In the genomic region with DNA sequence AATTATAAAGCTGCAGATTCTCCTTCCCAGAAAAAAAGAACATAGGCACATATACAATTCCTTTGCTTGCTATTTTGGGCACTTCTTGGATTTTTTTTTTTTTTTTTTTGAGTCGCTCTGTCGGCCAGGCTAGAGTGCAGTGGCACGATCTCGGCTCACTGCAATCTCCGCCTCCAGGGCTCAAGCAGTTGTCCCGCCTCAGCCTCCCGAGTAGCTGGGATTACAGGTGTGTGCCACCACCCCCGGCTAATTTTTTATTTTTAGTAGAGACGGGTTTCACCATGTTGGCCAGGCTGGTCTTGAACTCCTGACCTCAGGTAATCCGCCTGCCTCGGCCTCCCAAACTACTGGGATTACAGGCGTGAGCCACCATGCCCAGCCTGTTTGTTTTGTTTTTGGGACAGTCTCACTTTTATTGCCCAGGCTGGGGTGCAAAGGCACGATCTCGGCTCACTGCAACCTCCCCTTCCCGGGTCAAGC, we compare ENCODE assay signal across 8 cellular contexts. TPM values are rescaled to one million over a fixed set of nuclear protein-coding genes. Genes with fewer than 3 reads are reported as not detected.
DNase-seq lines count a peak whose midpoint lies in the region; ATAC-seq and TF ChIP-seq lines count a peak whose summit lies in the region.
"Not testable (repeated sequence)": the region's sequence is repeated elsewhere in the genome, so short reads cannot be mapped to it uniquely, and the experiment has no call there.

No MANE protein-coding gene starts in this region.

- TF ChIP-seq POLR2A in prostate gland (IDR thresholded peaks at IDR 0.05) = not testable (repeated sequence)

- 92% methylated on average over 15 of the region's 15 CpGs for WGBS in prostate gland
- 98% methylated on average over 15 of the region's 15 CpGs for WGBS in thymus

- DNase-seq in CD14-positive monocyte (ENCODE audit: low spot score); adipocyte (ENCODE audit: low read depth); epithelial cell of prostate (ENCODE audit: low read depth, low spot score); memory B cell (ENCODE audit: low spot score in 2 of 2); prostate gland (ENCODE audit: low spot score): not testable (repeated sequence)

- H3K27me3 Mint-ChIP-seq in CD14-positive monocyte (ENCODE audit: low read depth in 3 of 3); memory B cell: not testable (repeated sequence)

- H3K4me3 ChIP-seq in adipocyte (ENCODE audit: low read length) (peak overlapping the region; percentile 98), thymus (ENCODE audit: low read length) (peak overlapping the region; percentile 78)
- not testable (repeated sequence) for H3K4me3 ChIP-seq in prostate gland

- ATAC-seq in memory B cell (ENCODE audit: low read depth) = not testable (repeated sequence)

- TF ChIP-seq CTCF in CD14-positive monocyte (IDR thresholded peaks at IDR 0.05); VCaP (conservative IDR thresholded peaks at IDR 0.05); prostate gland (IDR thresholded peaks at IDR 0.05): not testable (repeated sequence)

- H3K36me3 ChIP-seq in KOPT-K1 (ENCODE audit: insufficient read depth, low read length) (peaks cover 70% of the 10 kb centered on the region), adipocyte (ENCODE audit: control insufficient read depth, insufficient read depth, low read length, severe bottlenecking) (peaks cover 14% of the 10 kb centered on the region), thymus (ENCODE audit: control insufficient read depth, insufficient read depth) (peaks cover 14% of the 10 kb centered on the region)
- H3K36me3 ChIP-seq in prostate gland = not testable (repeated sequence)

- H3K9me3 Mint-ChIP-seq in CD14-positive monocyte, memory B cell: not testable (repeated sequence)

- H3K36me3 Mint-ChIP-seq in CD14-positive monocyte = peaks cover 23 to 27% of the 10 kb centered on the region in 2 donors
- peaks cover 13% of the 10 kb centered on the region for H3K36me3 Mint-ChIP-seq in memory B cell

- peaks cover 33% of the 10 kb centered on the region for H3K4me1 ChIP-seq in adipocyte (ENCODE audit: control insufficient read depth, insufficient read depth, low read length)
- H3K4me1 ChIP-seq in prostate gland (replicated peaks) = peaks cover 11% of the 10 kb centered on the region
- H3K4me1 ChIP-seq in thymus (ENCODE audit: control insufficient read depth, insufficient read depth, low read length) = peaks cover 18% of the 10 kb centered on the region

- H3K4me1 Mint-ChIP-seq in CD14-positive monocyte (peaks cover 37% of the 10 kb centered on the region), memory B cell (peaks cover 23% of the 10 kb centered on the region)

- not testable (repeated sequence) for H3K9me3 ChIP-seq in KOPT-K1 (ENCODE audit: insufficient read depth, low read length, poor library complexity, severe bottlenecking); adipocyte (ENCODE audit: control insufficient read depth, low read length); prostate gland; thymus (ENCODE audit: control insufficient read depth)

- H3K27ac Mint-ChIP-seq in CD14-positive monocyte (peak overlapping the region; percentile 97 to 99 (median 98)), memory B cell (peak overlapping the region; percentile 87)

- peak overlapping the region; percentile 100 for H3K9ac ChIP-seq in adipocyte (ENCODE audit: low read length)

- intact Hi-C loops in CD14-positive monocyte (cut with micrococcal nuclease) (loop anchor here (1.0 to 10.0 kb wide), 3 partner anchors 38 to 81 kb away; a partner anchor contains a TSS), prostate gland (cut with DNase I) (loop anchor here (10.0 kb wide), 1 partner anchor 91 kb away; a partner anchor contains a TSS)

- H3K27ac ChIP-seq in KOPT-K1 (ENCODE audit: low read depth, low read length, poor library complexity, severe bottlenecking) (peak overlapping the region; percentile 84), VCaP (peak overlapping the region; percentile 99), epithelial cell of prostate (peak overlapping the region; percentile 91), prostate gland (peak overlapping the region; percentile 94 to 96)
- not testable (repeated sequence) for H3K27ac ChIP-seq in thymus (ENCODE audit: low read depth)

- H3K4me3 Mint-ChIP-seq in CD14-positive monocyte = peak overlapping the region; percentile 98
- peak overlapping the region; percentile 87 for H3K4me3 Mint-ChIP-seq in memory B cell

- H3K27me3 ChIP-seq in adipocyte (replicated peaks; ENCODE audit: control insufficient read depth, insufficient read depth, low read length); prostate gland (replicated peaks; ENCODE audit: insufficient read depth); thymus (ENCODE audit: control insufficient read depth, insufficient read depth): not testable (repeated sequence)

RNA-seq across cellular contexts. Expression of a gene that starts 1.1 kb away (rescaled TPM):
- 100 to 1,000 TPM; 797 to 937 TPM for polyA plus RNA-seq in CD14-positive monocyte
- total RNA-seq in prostate gland = 1,000 to 10,000 TPM in 1 of 2 donors, 100 to 1,000 TPM in 1; 912 to 1,347 TPM
- polyA plus RNA-seq in thymus = 3,035 TPM

RNA-seq across cellular contexts. Expression of a gene that starts 25.9 kb away (rescaled TPM):
- 1 to 10 TPM; 5.6 to 6.3 TPM for polyA plus RNA-seq in CD14-positive monocyte
- total RNA-seq in prostate gland = 10 to 100 TPM in 1 of 2 donors, 1 to 10 TPM in 1; 9.0 to 14.5 TPM
- polyA plus RNA-seq in thymus = 6.9 TPM

RNA-seq across cellular contexts. Expression of a gene that starts 36.9 kb away (rescaled TPM):
- polyA plus RNA-seq in CD14-positive monocyte = under 1 TPM in 1 of 2 donors, not detected in 1; 0.12 TPM
- 10 to 100 TPM; 25.4 to 36.4 TPM for total RNA-seq in prostate gland
- 0.62 TPM for polyA plus RNA-seq in thymus

RNA-seq across cellular contexts. Expression of a gene that starts 38.2 kb away (rescaled TPM):
- polyA plus RNA-seq in CD14-positive monocyte (100 to 1,000 TPM; 187 to 232 TPM), thymus (161 TPM)
- 100 to 1,000 TPM in 1 of 2 donors, 10 to 100 TPM in 1; 94.6 to 125 TPM for total RNA-seq in prostate gland
